ENCODE assay signal across 6 cellular contexts in the genomic region with DNA sequence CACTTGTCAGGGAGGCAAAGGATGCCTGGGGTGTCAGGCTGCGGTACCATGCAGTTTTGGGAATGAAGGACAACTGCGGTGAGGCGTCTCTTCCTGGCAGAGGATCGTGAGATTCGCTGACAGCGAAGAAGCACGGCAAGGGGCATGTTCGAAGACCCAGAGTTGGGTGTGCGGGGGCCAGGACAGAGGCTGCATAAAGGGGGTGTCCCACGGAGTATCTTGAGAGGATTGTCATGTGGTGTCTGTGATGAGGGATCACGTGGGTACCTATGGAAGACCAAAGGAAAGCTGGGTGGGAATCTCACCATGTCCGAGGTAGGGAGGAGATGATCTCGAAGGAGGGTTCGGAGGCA.
DNase-seq lines count a peak whose midpoint lies in the region; ATAC-seq lines count a peak whose summit lies in the region.

No MANE protein-coding gene starts in this region.

- DNase-seq in stimulated activated naive CD8-positive, alpha-beta T cell treated with anti-CD3 and anti-CD28 coated beads, Interleukin-15, Interleukin-2, amounts not matched to agents 100 U/mL and 50 U/mL, for 24 hours: no peak
- DNase-seq in putamen (ENCODE audit: low spot score) (peak; percentile 30), iPS-NIHi11 (ENCODE audit: low spot score) (no peak), DMS79 (lab: John Stamatoyannopoulos, UW) (no peak)

- H3K4me3 Mint-ChIP-seq in stimulated activated naive CD8-positive, alpha-beta T cell treated with anti-CD3 and anti-CD28 coated beads, Interleukin-15, Interleukin-2, amounts not matched to agents 100 ng/mL and 50 ng/mL, for 24 hours: peak overlapping the region; percentile 100

- H3K4me1 Mint-ChIP-seq in stimulated activated naive CD8-positive, alpha-beta T cell treated with anti-CD3 and anti-CD28 coated beads, Interleukin-15, Interleukin-2, amounts not matched to agents 100 ng/mL and 50 ng/mL, for 24 hours (ENCODE audit: low read depth): peaks cover 73% of the 10 kb centered on the region

- peaks cover 49% of the 10 kb centered on the region for H3K36me3 Mint-ChIP-seq in stimulated activated naive CD8-positive, alpha-beta T cell treated with anti-CD3 and anti-CD28 coated beads, Interleukin-15, Interleukin-2, amounts not matched to agents 100 ng/mL and 50 ng/mL, for 24 hours (ENCODE audit: low read depth)

- peaks cover 26 to 39% of the 10 kb centered on the region in 2 donors for H3K4me1 ChIP-seq in duodenal mucosa (ENCODE audit: control insufficient read depth in 1 of 2, insufficient read depth in 2 of 2, low read length in 2 of 2)

- peaks cover 0 to 11% of the 10 kb centered on the region in 2 donors for H3K36me3 ChIP-seq in duodenal mucosa (ENCODE audit: control insufficient read depth in 1 of 2, insufficient read depth in 2 of 2, low read length in 2 of 2)

- H3K27me3 Mint-ChIP-seq in stimulated activated naive CD8-positive, alpha-beta T cell treated with anti-CD3 and anti-CD28 coated beads, Interleukin-15, Interleukin-2, amounts not matched to agents 100 ng/mL and 50 ng/mL, for 24 hours: no peaks in the 10 kb centered on the region

- H3K27ac ChIP-seq in duodenal mucosa (ENCODE audit: low read depth, low read length): peak overlapping the region; percentile 23

- no peaks in the 10 kb centered on the region for H3K9me3 Mint-ChIP-seq in stimulated activated naive CD8-positive, alpha-beta T cell treated with anti-CD3 and anti-CD28 coated beads, Interleukin-15, Interleukin-2, amounts not matched to agents 100 ng/mL and 50 ng/mL, for 24 hours

- peak overlapping the region; percentile 72 to 95 for H3K9ac ChIP-seq in duodenal mucosa (ENCODE audit: low read depth in 1 of 2, low read length in 2 of 2)

- H3K27ac Mint-ChIP-seq in stimulated activated naive CD8-positive, alpha-beta T cell treated with anti-CD3 and anti-CD28 coated beads, Interleukin-15, Interleukin-2, amounts not matched to agents 100 ng/mL and 50 ng/mL, for 24 hours: peak overlapping the region; percentile 94

- H3K27me3 ChIP-seq in duodenal mucosa (ENCODE audit: control insufficient read depth in 1 of 2, insufficient read depth in 2 of 2, low read length in 2 of 2): no peaks in the 10 kb centered on the region

- peak overlapping the region; percentile 97 to 100 for H3K4me3 ChIP-seq in duodenal mucosa (ENCODE audit: low read depth in 1 of 2, low read length in 2 of 2)

- no peak for ATAC-seq in stimulated activated naive CD8-positive, alpha-beta T cell treated with anti-CD3 and anti-CD28 coated beads, Interleukin-15, Interleukin-2, amounts not matched to agents 100 U/mL and 50 U/mL, for 24 hours

- no peaks in the 10 kb centered on the region for H3K9me3 ChIP-seq in duodenal mucosa (ENCODE audit: control insufficient read depth in 1 of 2, low read length in 2 of 2)
